ENCODE assay signal across 13 cellular contexts in the genomic region with DNA sequence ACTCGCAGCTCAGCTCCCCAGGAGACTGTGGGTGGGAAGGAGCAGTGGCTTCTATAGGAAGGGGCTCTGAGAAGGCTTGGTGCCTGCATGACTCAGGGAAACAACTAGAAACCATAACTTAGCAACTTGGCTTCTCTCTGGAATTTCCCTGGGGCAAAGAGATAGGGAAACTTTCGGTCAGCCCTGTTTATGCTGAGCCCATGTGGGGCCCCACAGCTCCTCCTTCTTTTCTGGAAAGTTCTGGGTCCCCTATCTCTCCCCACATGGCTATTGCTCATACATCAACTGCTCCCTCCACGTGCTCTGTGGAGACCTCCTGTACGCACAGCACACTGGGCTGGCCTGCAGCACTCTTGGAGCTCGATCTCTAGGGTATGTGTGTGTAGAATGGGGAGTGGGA. TPM values are rescaled to one million over a fixed set of nuclear protein-coding genes. Genes with fewer than 3 reads are reported as not detected.
DNase-seq lines count a peak whose midpoint lies in the region; ATAC-seq and TF ChIP-seq lines count a peak whose summit lies in the region.
"Had no signal": no experiment of that assay in that cellular context is flagged by ENCODE, and none has a peak within 500 bp of the region (broad histone marks: within the 10 kb centered on the region; RNA-seq: fewer than 3 reads in every experiment).

No MANE protein-coding gene starts in this region.

- WGBS in stomach, 5 donors, result 54 to 73% (median 66%) methylated on average over 5 of the region's 5 CpGs

- H3K4me1 Mint-ChIP-seq in activated T-cell treated with anti-CD3 and anti-CD28 coated beads, Interleukin-2, amount 50 U/mL, for 72 hours (ENCODE audit: low read depth), result peaks cover 57% of the 10 kb centered on the region

- H3K27me3 Mint-ChIP-seq in activated T-cell treated with anti-CD3 and anti-CD28 coated beads, Interleukin-2, amount 50 U/mL, for 72 hours (ENCODE audit: low read depth), result peaks cover 14% of the 10 kb centered on the region

- H3K9me3 Mint-ChIP-seq in activated T-cell treated with anti-CD3 and anti-CD28 coated beads, Interleukin-2, amount 50 U/mL, for 72 hours, result no peaks in the 10 kb centered on the region

- TF ChIP-seq POLR2A in stomach (IDR thresholded peaks at IDR 0.05), result no peak

- TF ChIP-seq CTCF in fibroblast of the aortic adventitia (IDR thresholded peaks at IDR 0.05; ENCODE audit: insufficient read depth, low read length), result no peak
- no peak for TF ChIP-seq CTCF in stomach (IDR thresholded peaks at IDR 0.05)

- no peak overlapping the region for H3K27ac Mint-ChIP-seq in activated T-cell treated with anti-CD3 and anti-CD28 coated beads, Interleukin-2, amount 50 U/mL, for 72 hours

- intact Hi-C loops in stomach (cut with DNase I; ENCODE audit: low total_unique reads), result no loop called here

- H3K4me3 ChIP-seq in fibroblast of the aortic adventitia (ENCODE audit: low read depth, low read length) (no peak overlapping the region), stomach (no peak overlapping the region)
- H3K4me3 ChIP-seq: BLaER1 treated with 17β-estradiol and CSF1 and Interleukin-3, amounts not matched to agents 10 nM and 100 nM; GM12878 had no signal

- H3K27me3 ChIP-seq in stomach, result no peaks in the 10 kb centered on the region
- H3K27me3 ChIP-seq: BLaER1 treated with 17β-estradiol and CSF1 and Interleukin-3, amounts not matched to agents 10 nM and 100 nM had no signal

- no peaks in the 10 kb centered on the region for H3K36me3 Mint-ChIP-seq in activated T-cell treated with anti-CD3 and anti-CD28 coated beads, Interleukin-2, amount 50 U/mL, for 72 hours (ENCODE audit: insufficient read depth in 2 of 2)

- H3K4me3 Mint-ChIP-seq in activated T-cell treated with anti-CD3 and anti-CD28 coated beads, Interleukin-2, amount 50 U/mL, for 72 hours, result no peak overlapping the region

- DNase-seq in activated T-cell treated with anti-CD3 and anti-CD28 coated beads, Interleukin-2, amount 50 U/mL, for 72 hours, result peak; percentile 13 to 25
- no peak for DNase-seq in activated T-cell treated with anti-CD3 and anti-CD28 coated beads, Interleukin-2, amount 50 U/mL, for 1 hour
- DNase-seq in T1000 (lab: John Stamatoyannopoulos, UW), result peak; percentile 46
- peak; percentile 88 for DNase-seq in fibroblast of the aortic adventitia (ENCODE audit: low read depth)
- no peak for DNase-seq in stomach
- DNase-seq in NCI-H748 (lab: John Stamatoyannopoulos, UW; ENCODE audit: unreplicated experiment), result no peak
- no peak for DNase-seq in NCI-H187 treated with DMSO at 0.1 percent for 48 hours (lab: John Stamatoyannopoulos, UW)
- DNase-seq in SIG-M5 treated with dmso at 0.1 percent for 504 hours (lab: John Stamatoyannopoulos, UW; ENCODE audit: unreplicated experiment), result no peak
- DNase-seq: activated CD4-positive, CD25-positive, alpha-beta regulatory T cell; central memory CD4-positive, alpha-beta T cell had no signal

- ATAC-seq in activated T-cell treated with anti-CD3 and anti-CD28 coated beads, Interleukin-2, amount 50 U/mL, for 72 hours (replicated peaks in 1 of 2), result peak; percentile 12 to 37
- ATAC-seq: GM12878 had no signal

- no peak for TF ChIP-seq EP300 in stomach (IDR thresholded peaks at IDR 0.05)

- H3K4me1 ChIP-seq in stomach, result peaks cover 18 to 59% (median 36%) of the 10 kb centered on the region in 4 donors

- peak overlapping the region; percentile 25 to 77 (median 65) for H3K27ac ChIP-seq in stomach
- H3K27ac ChIP-seq: HL-60 had no signal

- H3K9me3 ChIP-seq in stomach, result no peaks in the 10 kb centered on the region
- H3K9me3 ChIP-seq: BLaER1 treated with 17β-estradiol and CSF1 and Interleukin-3, amounts not matched to agents 10 nM and 100 nM had no signal

- no peaks in the 10 kb centered on the region for H3K36me3 ChIP-seq in stomach
- H3K36me3 ChIP-seq: BLaER1 treated with 17β-estradiol and CSF1 and Interleukin-3, amounts not matched to agents 10 nM and 100 nM had no signal

RNA-seq across cellular contexts. Expression of a gene that starts 39.3 kb away (rescaled TPM):
- 1 to 10 TPM in 1 of 2 donors, under 1 TPM in 1; 0.31 to 3.4 TPM for total RNA-seq in activated T-cell treated with anti-CD3 and anti-CD28 coated beads, Interleukin-2, amount 50 U/mL, for 72 hours
- 3.6 and 5.1 TPM in 2 replicates for total RNA-seq in fibroblast of the aortic adventitia (ENCODE audit: low replicate concordance)
- total RNA-seq in stomach, result 10 to 100 TPM; 12.5 to 97.9 (median 39.1) TPM
- 10 to 100 TPM in 2 of 3 donors, 1 to 10 TPM in 1; 6.4 to 37.5 (median 32.1) TPM for polyA plus RNA-seq in stomach

Comparison
In these comparisons a context has a peak if more than half of its experiments do, and no peak if none do; other contexts are left out.
1. DNase-seq: peak in activated T-cell treated with anti-CD3 and anti-CD28 coated beads, Interleukin-2, amount 50 U/mL, for 72 hours (2 of 2), T1000 (single experiment) and fibroblast of the aortic adventitia (single experiment); none in activated T-cell treated with anti-CD3 and anti-CD28 coated beads, Interleukin-2, amount 50 U/mL, for 1 hour (single experiment), stomach (single experiment), NCI-H748 (single experiment), NCI-H187 treated with DMSO at 0.1 percent for 48 hours (single experiment) and SIG-M5 treated with dmso at 0.1 percent for 504 hours (single experiment).